ENCODE assay signal across 8 cellular contexts in genomic region chr5:160419458-160420330, GRCh38. TPM values are rescaled to one million over a fixed set of nuclear protein-coding genes. Genes with fewer than 3 reads are reported as not detected.
DNase-seq lines count a peak whose midpoint lies in the region; ATAC-seq and TF ChIP-seq lines count a peak whose summit lies in the region.

No MANE protein-coding gene starts in this region.

- H3K9ac ChIP-seq in OCI-LY3 (ENCODE audit: low read length) (peak overlapping the region; percentile 76), endocrine pancreas (ENCODE audit: control insufficient read depth, insufficient read depth, low read length) (peak overlapping the region; percentile 98)

- no peaks in the 10 kb centered on the region for H3K9me3 ChIP-seq in heart left ventricle
- H3K9me3 ChIP-seq in OCI-LY3 (ENCODE audit: insufficient read depth, low read length): no peaks in the 10 kb centered on the region
- no peaks in the 10 kb centered on the region for H3K9me3 ChIP-seq in endocrine pancreas (ENCODE audit: control insufficient read depth, low read length)
- no peaks in the 10 kb centered on the region for H3K9me3 ChIP-seq in ovary

- no peak for ATAC-seq in heart left ventricle
- no peak for ATAC-seq in left cardiac atrium

- H3K4me1 ChIP-seq in heart left ventricle (peaks cover 0 to 59% (median 26%) of the 10 kb centered on the region in 12 donors), OCI-LY3 (ENCODE audit: low read length) (peaks cover 28% of the 10 kb centered on the region), endocrine pancreas (ENCODE audit: control insufficient read depth, insufficient read depth, low read length) (peaks cover 13% of the 10 kb centered on the region), ovary (ENCODE audit: insufficient read depth) (peaks cover 11% of the 10 kb centered on the region)

- H3K4me3 ChIP-seq in heart left ventricle (peak overlapping the region; percentile 61 to 94 (median 80)), OCI-LY3 (ENCODE audit: low read length) (peak overlapping the region; percentile 99), endocrine pancreas (ENCODE audit: control insufficient read depth, insufficient read depth, low read length) (peak overlapping the region; percentile 97), ovary (peak overlapping the region; percentile 96)

- H3K27me3 ChIP-seq in heart left ventricle: no peaks in the 10 kb centered on the region
- no peaks in the 10 kb centered on the region for H3K27me3 ChIP-seq in OCI-LY3 (ENCODE audit: low read depth, low read length)
- H3K27me3 ChIP-seq in endocrine pancreas (ENCODE audit: control insufficient read depth, insufficient read depth, low read length): no peaks in the 10 kb centered on the region
- no peaks in the 10 kb centered on the region for H3K27me3 ChIP-seq in ovary

- peak overlapping the region; percentile 80 for H3K4me2 ChIP-seq in OCI-LY3 (ENCODE audit: low read length)

- WGBS in heart left ventricle, 4 donors: 39 to 43% (median 43%) methylated on average over 11 of the region's 11 CpGs
- 32 to 37% (median 34%) methylated on average over 11 of the region's 11 CpGs for WGBS in ovary, 3 donors

- H3K36me3 ChIP-seq in heart left ventricle (peaks cover 0 to 10% (median 5%) of the 10 kb centered on the region in 9 donors), OCI-LY3 (replicated peaks; ENCODE audit: low read depth, low read length) (peaks cover 19% of the 10 kb centered on the region), endocrine pancreas (ENCODE audit: control insufficient read depth, insufficient read depth, low read length) (no peaks in the 10 kb centered on the region), ovary (no peaks in the 10 kb centered on the region)

- peak overlapping the region; percentile 60 for H2AFZ ChIP-seq in OCI-LY3 (ENCODE audit: low read depth, low read length)

- H4K20me1 ChIP-seq in OCI-LY3 (ENCODE audit: insufficient read depth, low read length): no peaks in the 10 kb centered on the region

- no peak for DNase-seq in heart left ventricle
- DNase-seq in left cardiac atrium: no peak
- no peak for DNase-seq in ovary
- no peak for DNase-seq in NCI-H524 (lab: John Stamatoyannopoulos, UW)
- no peak for DNase-seq in stimulated activated CD4-positive, alpha-beta T cell treated with anti-CD3 and anti-CD28 coated beads, Interleukin-1b, Interleukin-23, amount 100 ng/mL, for 48 hours
- no peak for DNase-seq in mucosa of gallbladder (ENCODE audit: low spot score)

- TF ChIP-seq CTCF in heart left ventricle (IDR thresholded peaks at IDR 0.05): no peak
- TF ChIP-seq CTCF in OCI-LY3 (IDR thresholded peaks at IDR 0.05; ENCODE audit: low read depth, low read length): no peak
- no peak for TF ChIP-seq CTCF in ovary (IDR thresholded peaks at IDR 0.05)

- TF ChIP-seq EP300 in ovary (IDR thresholded peaks at IDR 0.05): no peak

- peak overlapping the region; percentile 64 to 96 (median 88) for H3K27ac ChIP-seq in heart left ventricle
- peak overlapping the region; percentile 89 for H3K27ac ChIP-seq in OCI-LY3 (ENCODE audit: low read length)
- peak overlapping the region; percentile 23 to 76 for H3K27ac ChIP-seq in ovary

- TF ChIP-seq POLR2A in heart left ventricle (IDR thresholded peaks at IDR 0.05) (no peak), ovary (IDR thresholded peaks at IDR 0.05) (no peak)

- peaks cover 37% of the 10 kb centered on the region for H3K79me2 ChIP-seq in OCI-LY3 (ENCODE audit: low read length)

- intact Hi-C loops in heart left ventricle (cut with DNase I) (loop anchor here in 2 of 10 donors (1.0 to 2.0 kb wide), 2 partner anchors 19 kb away; partner anchors contain the start of gene FAM200C (in 2 of the 2)), left cardiac atrium (cut with DNase I) (no loop called here), ovary (cut with DNase I) (no loop called here)

RNA-seq across cellular contexts. Expression of gene SLU7, which starts 0.8 kb away (rescaled TPM):
- total RNA-seq in heart left ventricle (10 to 100 TPM; 39.7 to 81.6 (median 49.7) TPM), left cardiac atrium (10 to 100 TPM; 38.9 to 46.2 TPM), ovary (10 to 100 TPM; 25.8 to 53.7 (median 32.8) TPM), mucosa of gallbladder (48.0 TPM)
- polyA plus RNA-seq in heart left ventricle (10 to 100 TPM; 22.7 to 32.5 TPM), ovary (10 to 100 TPM; 26.9 to 30.9 TPM)

RNA-seq across cellular contexts. Expression of gene PTTG1, which starts 2.0 kb away (rescaled TPM):
- total RNA-seq in heart left ventricle: 10 to 100 TPM in 1 of 9 donors, 1 to 10 TPM in 7, under 1 TPM in 1; 0.70 to 22.9 (median 1.7) TPM
- 1 to 10 TPM; 1.6 to 9.0 TPM for polyA plus RNA-seq in heart left ventricle
- total RNA-seq in left cardiac atrium: 1 to 10 TPM; 2.4 to 3.3 TPM
- 10 to 100 TPM in 1 of 7 donors, 1 to 10 TPM in 3, under 1 TPM in 2, not detected in 1; 0.77 to 12.9 (median 2.7) TPM for total RNA-seq in ovary
- 10 to 100 TPM in 1 of 2 donors, 1 to 10 TPM in 1; 4.0 to 10.2 TPM for polyA plus RNA-seq in ovary
- 3.7 TPM for total RNA-seq in mucosa of gallbladder

RNA-seq across cellular contexts. Expression of gene FAM200C, which starts 19.8 kb away (rescaled TPM):
- total RNA-seq in heart left ventricle (1 to 10 TPM; 2.2 to 5.0 (median 3.4) TPM), left cardiac atrium (1 to 10 TPM; 2.1 to 4.2 TPM), ovary (10 to 100 TPM in 4 of 7 donors, 1 to 10 TPM in 3; 4.8 to 14.3 (median 10.1) TPM), mucosa of gallbladder (5.4 TPM)
- polyA plus RNA-seq in heart left ventricle (1 to 10 TPM; 2.2 to 4.1 TPM), ovary (1 to 10 TPM; 5.4 to 7.9 TPM)

RNA-seq across cellular contexts. Expression of gene C1QTNF2, which starts 49.3 kb away (rescaled TPM):
- total RNA-seq in heart left ventricle (1 to 10 TPM in 5 of 9 donors, under 1 TPM in 4; 0.44 to 1.6 (median 1.0) TPM), left cardiac atrium (1 to 10 TPM; 1.2 to 2.3 TPM), ovary (1 to 10 TPM in 2 of 7 donors, under 1 TPM in 4, not detected in 1; 0.25 to 3.7 (median 0.64) TPM), mucosa of gallbladder (2.2 TPM)
- polyA plus RNA-seq in heart left ventricle (1 to 10 TPM in 1 of 2 donors, under 1 TPM in 1; 0.67 to 1.1 TPM), ovary (1 to 10 TPM; 1.7 to 2.6 TPM)
